1 cellular context compared by ENCODE assay signal in genomic region chr4:72540694-72541093, GRCh38. TPM values are rescaled to one million over a fixed set of nuclear protein-coding genes. Genes with fewer than 3 reads are reported as not detected.
"Had no signal": no experiment of that assay in that cellular context is flagged by ENCODE, and none has a peak within 500 bp of the region (broad histone marks: within the 10 kb centered on the region; RNA-seq: fewer than 3 reads in every experiment).

No MANE protein-coding gene starts in this region.

RNA-seq across cellular contexts. Expression of gene ADAMTS3, which starts 28.3 kb away (rescaled TPM):
- total RNA-seq: OCI-LY7 had no signal
